Comparison of ENCODE assay signal across 25 cellular contexts in the genomic region with DNA sequence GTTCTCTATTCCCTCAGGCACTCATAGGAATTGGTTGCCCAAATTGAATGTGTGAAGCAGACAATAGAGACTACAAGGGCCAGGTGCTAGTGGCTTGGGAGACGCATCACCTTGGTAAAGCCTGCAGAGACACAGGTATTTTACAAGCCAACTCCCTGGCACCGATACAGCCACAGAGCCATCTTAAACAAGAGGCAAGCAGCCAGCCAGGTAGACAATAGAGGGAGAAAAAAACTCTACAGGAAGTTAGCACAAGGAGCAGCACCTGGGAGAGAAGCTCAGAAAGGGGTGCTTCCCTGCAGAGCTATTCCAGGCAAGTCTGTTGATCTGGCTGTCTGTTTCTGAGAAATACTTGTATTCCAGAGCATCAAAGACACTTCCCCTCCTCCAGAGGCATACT. TPM values are rescaled to one million over a fixed set of nuclear protein-coding genes. Genes with fewer than 3 reads are reported as not detected.
DNase-seq lines count a peak whose midpoint lies in the region; ATAC-seq, FAIRE-seq and TF ChIP-seq lines count a peak whose summit lies in the region.
"Had no signal": no experiment of that assay in that cellular context is flagged by ENCODE, and none has a peak within 500 bp of the region (broad histone marks: within the 10 kb centered on the region; RNA-seq: fewer than 3 reads in every experiment).

No MANE protein-coding gene starts in this region.

- H2BK5ac ChIP-seq in H9 (ENCODE audit: insufficient read length, low read length) = no peak overlapping the region

- H3K27me3 Mint-ChIP-seq in H9 (ENCODE audit: low read depth) (no peaks in the 10 kb centered on the region), CD14-positive monocyte (ENCODE audit: low read depth in 3 of 3) (peaks cover 21 to 33% (median 27%) of the 10 kb centered on the region in 3 donors)
- H3K27me3 Mint-ChIP-seq: memory B cell; stimulated activated naive B cell treated with anti-CD40 and anti-IgM and Interleukin-4, amounts not matched to agents 10 μg/mL and 1 μg/mL and 100 μg/mL, for 72 hours had no signal

- DNase-seq in COR-L47 (lab: John Stamatoyannopoulos, UW) (peak; percentile 78), H9 (peak; percentile 52), NCI-H345 treated with DMSO at 0.1 percent for 48 hours (lab: John Stamatoyannopoulos, UW; ENCODE audit: unreplicated experiment) (peak; percentile 68), iPS-NIHi7 (ENCODE audit: extremely low spot score) (peak; percentile 40), urothelium cell line (ENCODE audit: low spot score) (no peak), GM12892 (ENCODE audit: insufficient read length) (no peak), CD14-positive monocyte (ENCODE audit: low spot score) (no peak)
- DNase-seq: activated naive CD4-positive, alpha-beta T cell treated with anti-CD3 and anti-CD28 coated beads, Interleukin-2, amount 50 U/mL, for 16 hours; activated T-cell treated with anti-CD3 and anti-CD28 coated beads, Interleukin-2, amount 50 U/mL, for 48 hours; aorta; caudate nucleus; DMS 273 treated with DMSO at 0.1 percent for 48 hours; dorsolateral prefrontal cortex; kidney glomerular epithelial cell; natural killer cell; NCI-H2081 treated with DMSO at 0.1 percent for 48 hours; NCI-H526 treated with DMSO at 0.1 percent for 48 hours; SHP77 treated with DMSO at 0.1 percent for 48 hours; sigmoid colon; stimulated activated naive B cell treated with anti-CD40 and anti-IgM and Interleukin-4, amounts not matched to agents 10 μg/mL and 1 μg/mL and 100 μg/mL, for 72 hours had no signal

- H2BK120ac ChIP-seq in H9 (ENCODE audit: low read depth, low read length, poor library complexity, severe bottlenecking) = no peak overlapping the region

- H3K18ac ChIP-seq in H9 (ENCODE audit: insufficient read length, low read depth, low read length) = no peak overlapping the region

- no peak overlapping the region for H2AFZ ChIP-seq in H9 (ENCODE audit: low read length)

- TF ChIP-seq POLR2A in GM12892 (IDR thresholded peaks at IDR 0.05; ENCODE audit: low read depth, low read length) = no peak

- H3K4me1 ChIP-seq in H9 (ENCODE audit: insufficient read depth, low read length) = peaks cover 3% of the 10 kb centered on the region; the same call in 1 of the 2 replicates

- no peak overlapping the region for H3K4ac ChIP-seq in H9 (ENCODE audit: low read depth, low read length)

- no peak overlapping the region for H4K5ac ChIP-seq in H9 (ENCODE audit: insufficient read length, low read depth, low read length)

- no peaks in the 10 kb centered on the region for H3K79me1 ChIP-seq in H9 (ENCODE audit: insufficient read depth, low read depth, low read length, poor library complexity, severe bottlenecking)

- no CpG with 5 or more reads among the region's 2 CpGs for WGBS in H9 (ENCODE audit: extremely low coverage, insufficient read length, low lambda C conversion rate)

- H3K4me1 Mint-ChIP-seq in H9 (peaks cover 20 to 22% of the 10 kb centered on the region in 2 experiments), CD14-positive monocyte (peaks cover 16% of the 10 kb centered on the region)

- H3K23me2 ChIP-seq in H9 (ENCODE audit: insufficient read length, low read depth, low read length, poor library complexity, severe bottlenecking) = peaks cover 12% of the 10 kb centered on the region

- no peak overlapping the region for H3K4me3 Mint-ChIP-seq in H9
- H3K4me3 Mint-ChIP-seq in CD14-positive monocyte = peak overlapping the region in 1 of 2 donors; percentile 33
- H3K4me3 Mint-ChIP-seq: memory B cell; natural killer cell; stimulated activated naive B cell treated with anti-CD40 and anti-IgM and Interleukin-4, amounts not matched to agents 10 μg/mL and 1 μg/mL and 100 μg/mL, for 72 hours had no signal

- no peaks in the 10 kb centered on the region for H4K20me1 ChIP-seq in H9 (ENCODE audit: control insufficient read depth, insufficient read depth, insufficient read length)

- FAIRE-seq in urothelium cell line (lab: Jason Lieb, UNC) (no peak), GM12892 (lab: Jason Lieb, UNC) (no peak)
- FAIRE-seq: frontal cortex, K562 had no signal

- no peak overlapping the region for H3K4me2 ChIP-seq in H9 (ENCODE audit: insufficient read depth, insufficient read length, low read length)

- no peak overlapping the region for H4K8ac ChIP-seq in H9 (replicated peaks; ENCODE audit: insufficient read length, low read depth, low read length)

- H3K23ac ChIP-seq in H9 (ENCODE audit: insufficient read length, low read depth, low read length) = no peak overlapping the region

- H3T11ph ChIP-seq in H9 (ENCODE audit: low read length) = no peak overlapping the region

- H4K91ac ChIP-seq in H9 (ENCODE audit: insufficient read length, low read depth, low read length) = no peak overlapping the region

- no peaks in the 10 kb centered on the region; the same call in 1 of the 2 replicates for H3K79me2 ChIP-seq in H9 (ENCODE audit: insufficient read depth, low read length)

- H3K36me3 Mint-ChIP-seq in H9 (ENCODE audit: insufficient read depth in 1 of 3, low read depth in 3 of 3) = no peaks in the 10 kb centered on the region
- H3K36me3 Mint-ChIP-seq in CD14-positive monocyte = no peaks in the 10 kb centered on the region
- H3K36me3 Mint-ChIP-seq: memory B cell; natural killer cell; stimulated activated naive B cell treated with anti-CD40 and anti-IgM and Interleukin-4, amounts not matched to agents 10 μg/mL and 1 μg/mL and 100 μg/mL, for 72 hours had no signal

- H3K27me3 ChIP-seq in H9 (ENCODE audit: insufficient read depth, low read length) = no peaks in the 10 kb centered on the region

- H3K27ac ChIP-seq in H9 (ENCODE audit: insufficient read length, low read depth, low read length) = no peak overlapping the region
- H3K27ac ChIP-seq: dorsolateral prefrontal cortex, epithelial cell of prostate, sigmoid colon had no signal

- H3K14ac ChIP-seq in H9 (ENCODE audit: insufficient read depth, low read length) = no peak overlapping the region

- TF ChIP-seq CTCF in H9 (conservative IDR thresholded peaks at IDR 0.05) = no peak
- no peak for TF ChIP-seq CTCF in CD14-positive monocyte (IDR thresholded peaks at IDR 0.05)

- no peaks in the 10 kb centered on the region for H3K9me3 Mint-ChIP-seq in H9
- H3K9me3 Mint-ChIP-seq in CD14-positive monocyte = peaks cover 0 to 6% (median 0%) of the 10 kb centered on the region in 7 donors
- H3K9me3 Mint-ChIP-seq: memory B cell; natural killer cell; stimulated activated naive B cell treated with anti-CD40 and anti-IgM and Interleukin-4, amounts not matched to agents 10 μg/mL and 1 μg/mL and 100 μg/mL, for 72 hours had no signal

- no peak overlapping the region for H2AK5ac ChIP-seq in H9 (ENCODE audit: insufficient read length, low read length)

- H3K9me3 ChIP-seq in H9 (ENCODE audit: control insufficient read depth, low read depth, low read length) = no peaks in the 10 kb centered on the region
- H3K9me3 ChIP-seq: sigmoid colon had no signal

- H3K27ac Mint-ChIP-seq in H9 (no peak overlapping the region), CD14-positive monocyte (no peak overlapping the region)
- H3K27ac Mint-ChIP-seq: memory B cell; natural killer cell; stimulated activated naive B cell treated with anti-CD40 and anti-IgM and Interleukin-4, amounts not matched to agents 10 μg/mL and 1 μg/mL and 100 μg/mL, for 72 hours had no signal

- no peak for ATAC-seq in GM18867 (IDR thresholded peaks at IDR 0.05; ENCODE audit: unreplicated experiment)
- ATAC-seq: K562; natural killer cell; stimulated activated naive B cell treated with anti-CD40 and anti-IgM and Interleukin-4, amounts not matched to agents 10 μg/mL and 1 μg/mL and 100 μg/mL, for 72 hours had no signal

- no peak overlapping the region for H3K56ac ChIP-seq in H9 (ENCODE audit: insufficient read length, low read depth, low read length)

- H2BK15ac ChIP-seq in H9 (ENCODE audit: low read depth, low read length) = no peak overlapping the region

- intact Hi-C loops in CD14-positive monocyte (cut with micrococcal nuclease) = no loop called here

- no peak overlapping the region for H3K9ac ChIP-seq in H9 (ENCODE audit: extremely low read depth, insufficient read length, low read length)

- H2BK12ac ChIP-seq in H9 (ENCODE audit: insufficient read length, low read depth, low read length) = no peak overlapping the region

- no peak overlapping the region for H2BK20ac ChIP-seq in H9 (ENCODE audit: low read depth, low read length, poor library complexity, severe bottlenecking)

RNA-seq across cellular contexts. Expression of a gene that starts 43.0 kb away (rescaled TPM):
- 75.2 and 78.9 TPM in 2 replicates for total RNA-seq in H9 (2021)
- polyA plus RNA-seq in GM12892 (2012; ENCODE audit: missing spikeins) = 71.5 TPM
- polyA plus RNA-seq in CD14-positive monocyte = under 1 TPM; 0.08 to 0.09 TPM

Comparison
In these comparisons a context has a peak if more than half of its experiments do, and no peak if none do; other contexts are left out.
1. DNase-seq: peak in COR-L47 (single experiment), H9 (single experiment), NCI-H345 treated with DMSO at 0.1 percent for 48 hours (single experiment) and iPS-NIHi7 (single experiment); none in urothelium cell line (single experiment), GM12892 (single experiment) and CD14-positive monocyte (single experiment).